1 cellular context compared by ENCODE assay signal in genomic region chr10:74306227-74306982, GRCh38.
TF ChIP-seq lines count a peak whose summit lies in the region.

No MANE protein-coding gene starts in this region.

TF ChIP-seq in K562, 482 proteins besides CTCF, POLR2A, EP300 and RAD21 (continued from another document):
- TF ChIP-seq ZBTB2 (IDR thresholded peaks at IDR 0.05) (no peak), KDM1A (IDR thresholded peaks at IDR 0.05) (no peak), NBN (IDR thresholded peaks at IDR 0.05; ENCODE audit: low read depth) (no peak), MTA2 (IDR thresholded peaks at IDR 0.05; ENCODE audit: low read depth) (no peak), SNIP1 (IDR thresholded peaks at IDR 0.05; ENCODE audit: low read depth) (no peak), NKRF (IDR thresholded peaks at IDR 0.05; ENCODE audit: borderline replicate concordance) (no peak), NCOR1 (IDR thresholded peaks at IDR 0.05) (no peak), PTRF (tag; IDR thresholded peaks at IDR 0.05) (no peak), ZNF778 (CRISPR knock-in tag; IDR thresholded peaks at IDR 0.05) (no peak), HIVEP1 (CRISPR knock-in tag; IDR thresholded peaks at IDR 0.05) (no peak), COPS2 (conservative IDR thresholded peaks at IDR 0.05) (no peak)
